Comparison of ENCODE assay signal across 22 cellular contexts in genomic region chr4:123556526-123556925, GRCh38.
DNase-seq lines count a peak whose midpoint lies in the region; ATAC-seq, FAIRE-seq and TF ChIP-seq lines count a peak whose summit lies in the region.
"Had no signal": no experiment of that assay in that cellular context is flagged by ENCODE, and none has a peak within 500 bp of the region (broad histone marks: within the 10 kb centered on the region; RNA-seq: fewer than 3 reads in every experiment).

No MANE protein-coding gene starts in this region.

- no peak for ATAC-seq in heart left ventricle
- no peak for ATAC-seq in aorta (ENCODE audit: low FRiP score)
- no peak for ATAC-seq in GM18498 (IDR thresholded peaks at IDR 0.05; ENCODE audit: unreplicated experiment)
- ATAC-seq: PC-3; stimulated activated naive CD8-positive, alpha-beta T cell treated with anti-CD3 and anti-CD28 coated beads, Interleukin-15, amount 100 ng/mL, for 72 hours had no signal

- H3K27ac Mint-ChIP-seq in neural progenitor cell: no peak overlapping the region
- H3K27ac Mint-ChIP-seq: activated CD4-positive, alpha-beta T cell treated with anti-CD3 and anti-CD28 coated beads, Interleukin-2, amount 10 ng/mL, durations not matched to agents 24 days and 14 days; stimulated activated naive CD8-positive, alpha-beta T cell treated with anti-CD3 and anti-CD28 coated beads, Interleukin-15, amount 100 ng/mL, for 72 hours had no signal

- H3K27me3 ChIP-seq in heart left ventricle (no peaks in the 10 kb centered on the region), right atrium auricular region (no peaks in the 10 kb centered on the region), neural progenitor cell (no peaks in the 10 kb centered on the region), aorta (ENCODE audit: control insufficient read depth in 1 of 2, insufficient read depth in 2 of 2, low read length in 1 of 2) (no peaks in the 10 kb centered on the region), adrenal gland (no peaks in the 10 kb centered on the region)

- H3K4me3 ChIP-seq in heart left ventricle (no peak overlapping the region), right atrium auricular region (no peak overlapping the region), coronary artery (no peak overlapping the region), neural progenitor cell (no peak overlapping the region), aorta (ENCODE audit: low read length in 2 of 2) (no peak overlapping the region), adrenal gland (no peak overlapping the region)

- peaks cover 2% of the 10 kb centered on the region for H3K27me3 Mint-ChIP-seq in neural progenitor cell (ENCODE audit: insufficient read depth, low read depth)
- H3K27me3 Mint-ChIP-seq: stimulated activated naive CD8-positive, alpha-beta T cell treated with anti-CD3 and anti-CD28 coated beads, Interleukin-15, amount 100 ng/mL, for 72 hours had no signal

- no peaks in the 10 kb centered on the region for H4K20me1 ChIP-seq in neural progenitor cell (ENCODE audit: low read depth)

- H3K79me2 ChIP-seq in neural progenitor cell (ENCODE audit: low read depth): no peaks in the 10 kb centered on the region

- peaks cover 8% of the 10 kb centered on the region for H3F3A ChIP-seq in neural progenitor cell (ENCODE audit: low read depth)

- no peak overlapping the region for H3K4me2 ChIP-seq in neural progenitor cell

- H3K9me3 Mint-ChIP-seq in neural progenitor cell: peaks cover 9% of the 10 kb centered on the region
- H3K9me3 Mint-ChIP-seq: stimulated activated naive CD8-positive, alpha-beta T cell treated with anti-CD3 and anti-CD28 coated beads, Interleukin-15, amount 100 ng/mL, for 72 hours had no signal

- FAIRE-seq in GM19239 (lab: Jason Lieb, UNC): no peak
- FAIRE-seq: A204.1, GM12892 had no signal

- 76 to 87% (median 83%) methylated on average over 4 of the region's 4 CpGs for WGBS in heart left ventricle, 4 donors
- WGBS in aorta, 2 donors: 95 to 96% methylated on average over 4 of the region's 4 CpGs
- 73 to 86% (median 83%) methylated on average over 4 of the region's 4 CpGs for WGBS in adrenal gland, 4 donors

- peaks cover 57% of the 10 kb centered on the region for H3K4me1 Mint-ChIP-seq in neural progenitor cell

- H3K36me3 ChIP-seq in heart left ventricle (no peaks in the 10 kb centered on the region), right atrium auricular region (no peaks in the 10 kb centered on the region), neural progenitor cell (no peaks in the 10 kb centered on the region), aorta (ENCODE audit: control insufficient read depth in 1 of 2, insufficient read depth in 2 of 2, low read length in 1 of 2) (no peaks in the 10 kb centered on the region), adrenal gland (replicated peaks in 1 of 2) (no peaks in the 10 kb centered on the region)

- peaks cover 2% of the 10 kb centered on the region for H3K36me3 Mint-ChIP-seq in neural progenitor cell

- H3K27ac ChIP-seq in heart left ventricle (peak overlapping the region in 9 of 12 donors; percentile 53 to 83 (median 76)), right atrium auricular region (peak overlapping the region in 1 of 2 donors; percentile 79), coronary artery (peak overlapping the region; percentile 86 to 88), neural progenitor cell (no peak overlapping the region), aorta (ENCODE audit: low read depth in 1 of 2, low read length in 2 of 2) (peak overlapping the region; percentile 71 to 83), adrenal gland (peak overlapping the region in 2 of 5 donors; percentile 30 to 80)

- peaks cover 0 to 37% (median 17%) of the 10 kb centered on the region in 12 donors for H3K4me1 ChIP-seq in heart left ventricle
- H3K4me1 ChIP-seq in right atrium auricular region: peaks cover 0 to 25% of the 10 kb centered on the region in 2 donors
- H3K4me1 ChIP-seq in neural progenitor cell: peaks cover 29% of the 10 kb centered on the region
- peaks cover 2 to 5% of the 10 kb centered on the region in 2 donors for H3K4me1 ChIP-seq in aorta (ENCODE audit: control insufficient read depth in 1 of 2, insufficient read depth in 2 of 2, low read length in 2 of 2)
- H3K4me1 ChIP-seq in adrenal gland (replicated peaks in 1 of 2): peaks cover 0 to 26% of the 10 kb centered on the region in 2 donors

- H3K9me3 ChIP-seq in heart left ventricle (no peaks in the 10 kb centered on the region), right atrium auricular region (no peaks in the 10 kb centered on the region), neural progenitor cell (ENCODE audit: low read depth) (no peaks in the 10 kb centered on the region), aorta (ENCODE audit: control insufficient read depth, low read length) (no peaks in the 10 kb centered on the region), adrenal gland (replicated peaks in 1 of 3) (no peaks in the 10 kb centered on the region)

- H3K4me3 Mint-ChIP-seq in neural progenitor cell: no peak overlapping the region
- H3K4me3 Mint-ChIP-seq: activated CD4-positive, alpha-beta T cell treated with anti-CD3 and anti-CD28 coated beads, Interleukin-2, amount 10 ng/mL, durations not matched to agents 24 days and 14 days; stimulated activated naive CD8-positive, alpha-beta T cell treated with anti-CD3 and anti-CD28 coated beads, Interleukin-15, amount 100 ng/mL, for 72 hours had no signal

- DNase-seq in heart left ventricle (no peak), right atrium auricular region (ENCODE audit: low spot score) (no peak), coronary artery (ENCODE audit: low spot score) (no peak), neural progenitor cell (ENCODE audit: low spot score) (no peak), aorta (no peak), adrenal gland (no peak), GM19239 (ENCODE audit: insufficient read length, low spot score) (no peak)
- DNase-seq: activated CD4-positive, alpha-beta T cell treated with anti-CD3 and anti-CD28 coated beads, Interleukin-2, amount 10 ng/mL, durations not matched to agents 24 days and 14 days; activated gamma-delta T cell treated with Interleukin-2 at 50 U/mL for 16 hours; amygdala; C1 segment of cervical spinal cord; DMS153; GF-D8; head of caudate nucleus; NCI-H1417 treated with DMSO at 0.1 percent for 48 hours; NCI-H2171 treated with DMSO at 0.1 percent for 48 hours; NCI-H774; PC-3; stimulated activated naive CD8-positive, alpha-beta T cell treated with anti-CD3 and anti-CD28 coated beads, Interleukin-15, amount 100 ng/mL, for 72 hours had no signal

- peak overlapping the region; percentile 4 for H2AFZ ChIP-seq in neural progenitor cell (replicated peaks)

- TF ChIP-seq POLR2A in heart left ventricle (IDR thresholded peaks at IDR 0.05): no peak
- TF ChIP-seq POLR2A in adrenal gland (IDR thresholded peaks at IDR 0.05): no peak

- intact Hi-C loops in heart left ventricle (cut with DNase I): loop anchor here in 3 of 10 donors (5.0 to 10.0 kb wide), 4 partner anchors 152 to 452 kb away; partner anchors contain the start of gene SPRY1 (in 1 of the 3)
- intact Hi-C loops in aorta (cut with DNase I): loop anchor here in 1 of 2 donors (5.0 kb wide), 1 partner anchor 96 kb away; no protein-coding TSS in a partner anchor
- intact Hi-C loops in adrenal gland (cut with DNase I): no loop called here

- H3K9ac ChIP-seq in neural progenitor cell: no peak overlapping the region

- TF ChIP-seq CTCF in heart left ventricle (IDR thresholded peaks at IDR 0.05) (no peak), right atrium auricular region (IDR thresholded peaks at IDR 0.05) (no peak), coronary artery (IDR thresholded peaks at IDR 0.05) (no peak), neural progenitor cell (IDR thresholded peaks at IDR 0.05) (no peak), adrenal gland (IDR thresholded peaks at IDR 0.05) (no peak)
